In genomic region chr4:75370582-75370981, GRCh38 we compare ENCODE assay signal across 16 cellular contexts.
"Had no signal": no experiment of that assay in that cellular context is flagged by ENCODE, and none has a peak within 500 bp of the region (broad histone marks: within the 10 kb centered on the region; RNA-seq: fewer than 3 reads in every experiment).

No MANE protein-coding gene starts in this region.

- H3K4me3 ChIP-seq: gastrocnemius medialis, thoracic aorta, upper lobe of left lung had no signal

- H3K4me1 ChIP-seq: gastrocnemius medialis, upper lobe of left lung had no signal

- DNase-seq: activated CD4-positive, alpha-beta T cell treated with anti-CD3 and anti-CD28 coated beads for 36 hours; activated CD4-positive, alpha-beta T cell treated with anti-CD3 and anti-CD28 coated beads, Interleukin-2, amount 50 U/mL, for 48 hours; activated T-cell treated with anti-CD3 and anti-CD28 coated beads for 4 hours; amniotic stem cell; effector CD4-positive, alpha-beta T cell; gastrocnemius medialis; head of caudate nucleus; mammary epithelial cell; midbrain; retina; stimulated activated naive B cell treated with anti-CD40 and anti-IgM and Interleukin-4, amounts not matched to agents 10 μg/mL and 1 μg/mL and 100 μg/mL, for 72 hours; upper lobe of left lung had no signal

- H3K27ac ChIP-seq: gastrocnemius medialis, thoracic aorta, upper lobe of left lung had no signal

- ATAC-seq: activated CD4-positive, alpha-beta T cell treated with anti-CD3 and anti-CD28 coated beads for 36 hours; esophagus mucosa; gastrocnemius medialis; left lobe of liver; stimulated activated naive B cell treated with anti-CD40 and anti-IgM and Interleukin-4, amounts not matched to agents 10 μg/mL and 1 μg/mL and 100 μg/mL, for 72 hours; WTC11 had no signal

- H3K9me3 ChIP-seq: gastrocnemius medialis, thoracic aorta, upper lobe of left lung had no signal

- H3K27me3 ChIP-seq: gastrocnemius medialis, upper lobe of left lung had no signal

- H3K36me3 ChIP-seq: gastrocnemius medialis, thoracic aorta, upper lobe of left lung had no signal
